In genomic region chr18:45775241-45775676, GRCh38 we compare ENCODE assay signal across 8 cellular contexts. TPM values are rescaled to one million over a fixed set of nuclear protein-coding genes. Genes with fewer than 3 reads are reported as not detected.
DNase-seq lines count a peak whose midpoint lies in the region; TF ChIP-seq lines count a peak whose summit lies in the region.

No MANE protein-coding gene starts in this region.

- peak overlapping the region; percentile 7 for H4K8ac ChIP-seq in mesendoderm (ENCODE audit: low read depth, low read length)

- no peaks in the 10 kb centered on the region for H3K27me3 ChIP-seq in HL-60 (ENCODE audit: insufficient read depth, poor library complexity, severe bottlenecking)
- H3K27me3 ChIP-seq in ectodermal cell (ENCODE audit: control insufficient read depth, insufficient read depth, low read length, poor library complexity, severe bottlenecking) = peaks cover 32% of the 10 kb centered on the region
- H3K27me3 ChIP-seq in mesendoderm (ENCODE audit: insufficient read depth, low read length, poor library complexity) = no peaks in the 10 kb centered on the region

- peak overlapping the region; percentile 65 for H3K4me2 ChIP-seq in mesendoderm (ENCODE audit: low read length)

- H3K79me2 ChIP-seq in mesendoderm (ENCODE audit: control insufficient read depth, insufficient read depth, low read length) = no peaks in the 10 kb centered on the region

- H3K56ac ChIP-seq in mesendoderm (ENCODE audit: low read length) = peak overlapping the region; percentile 97

- no peak overlapping the region for H2BK15ac ChIP-seq in mesendoderm (replicated peaks; ENCODE audit: low read depth)

- H3K36me3 ChIP-seq in ectodermal cell (ENCODE audit: control insufficient read depth, insufficient read depth, low read length) = no peaks in the 10 kb centered on the region
- no peaks in the 10 kb centered on the region for H3K36me3 ChIP-seq in mesendoderm (ENCODE audit: control insufficient read depth, insufficient read depth, low read length)

- DNase-seq in NCI-H1092 treated with DMSO at 0.1 percent for 48 hours (lab: John Stamatoyannopoulos, UW) (peak; percentile 16), NCI-H1092 (lab: John Stamatoyannopoulos, UW) (no peak), HL-60 (ENCODE audit: low read depth in 1 of 2, low spot score in 1 of 2) (peak; percentile 92 to 93), mesendoderm (peak; percentile 81), NCI-H2081 treated with DMSO at 0.1 percent for 48 hours (lab: John Stamatoyannopoulos, UW) (no peak)
- peak; percentile 79 to 81 for DNase-seq in activated CD4-positive, alpha-beta T cell treated with anti-CD3 and anti-CD28 coated beads, Interleukin-2, amount 50 U/mL, for 48 hours
- peak; percentile 4 for DNase-seq in stimulated activated CD8-positive, alpha-beta memory T cell treated with anti-CD3 and anti-CD28 coated beads, Interleukin-12 subunit alpha, Interleukin-12 subunit beta, amount 100 ng/mL, for 1 hour (ENCODE audit: low read depth)

- H3K79me1 ChIP-seq in mesendoderm (ENCODE audit: low read length) = no peaks in the 10 kb centered on the region

- peak overlapping the region; percentile 91 for H3K18ac ChIP-seq in mesendoderm (ENCODE audit: low read length)

- TF ChIP-seq CTCF in HL-60 (IDR thresholded peaks at IDR 0.05; ENCODE audit: insufficient read depth, low read length) = no peak

- H3K9ac ChIP-seq in mesendoderm (ENCODE audit: low read length) = peak overlapping the region; percentile 95

- H3K23ac ChIP-seq in mesendoderm (ENCODE audit: low read length) = no peak overlapping the region

- H2AK5ac ChIP-seq in mesendoderm (ENCODE audit: low read length) = no peak overlapping the region

- no peak overlapping the region for H2BK120ac ChIP-seq in mesendoderm (ENCODE audit: low read depth, low read length)

- H3K4ac ChIP-seq in mesendoderm (ENCODE audit: low read depth, low read length) = peak overlapping the region; percentile 20

- 34 to 40% methylated on average over 35 of the region's 35 CpGs for WGBS in ectodermal cell, 2 experiments
- WGBS in mesendoderm (ENCODE audit: extremely low coverage, insufficient coverage, low lambda C conversion rate) = no CpG with 5 or more reads among the region's 35 CpGs

- H3K27ac ChIP-seq in HL-60 (replicated peaks) = peak overlapping the region; percentile 83
- H3K27ac ChIP-seq in ectodermal cell (ENCODE audit: insufficient read depth, low read depth, low read length, poor library complexity, severe bottlenecking) = no peak overlapping the region
- H3K27ac ChIP-seq in mesendoderm (ENCODE audit: low read depth, low read length) = no peak overlapping the region

- H3K4me1 ChIP-seq in ectodermal cell (ENCODE audit: control insufficient read depth, insufficient read depth, low read length) (no peaks in the 10 kb centered on the region), mesendoderm (ENCODE audit: control insufficient read depth, low read depth, low read length) (peaks cover 2% of the 10 kb centered on the region)

- H4K5ac ChIP-seq in mesendoderm (ENCODE audit: low read length) = no peak overlapping the region

- H2BK5ac ChIP-seq in mesendoderm (ENCODE audit: low read length) = peak overlapping the region; percentile 44

- no peaks in the 10 kb centered on the region for H3K9me3 ChIP-seq in ectodermal cell (ENCODE audit: control insufficient read depth, low read length)

- H3K4me3 ChIP-seq in HL-60 (replicated peaks; ENCODE audit: insufficient read depth, low read length) (peak overlapping the region; percentile 47), ectodermal cell (ENCODE audit: insufficient read depth, low read depth, low read length) (peak overlapping the region; percentile 51), mesendoderm (ENCODE audit: low read length) (peak overlapping the region; percentile 77)

RNA-seq across cellular contexts. Expression of gene SIGLEC15, which starts 50.2 kb away (rescaled TPM):
- polyA plus RNA-seq in ectodermal cell (2013, experiment 1 of 4) = not detected
- polyA plus RNA-seq in ectodermal cell (2013, experiment 2 of 4) = not detected
- polyA plus RNA-seq in ectodermal cell (2013, experiment 3 of 4) = not detected
- not detected for polyA plus RNA-seq in ectodermal cell (2013, experiment 4 of 4)
- 0.17 TPM for polyA plus RNA-seq in mesendoderm (2013, experiment 1 of 2)
- polyA plus RNA-seq in mesendoderm (2013, experiment 2 of 2) = 0.21 TPM

RNA-seq across cellular contexts. Expression of gene SLC14A1, which starts 51.3 kb away (rescaled TPM):
- not detected for polyA plus RNA-seq in ectodermal cell (2013, experiment 1 of 4)
- polyA plus RNA-seq in ectodermal cell (2013, experiment 2 of 4) = not detected
- not detected for polyA plus RNA-seq in ectodermal cell (2013, experiment 3 of 4)
- polyA plus RNA-seq in ectodermal cell (2013, experiment 4 of 4) = not detected
- polyA plus RNA-seq in mesendoderm (2013, experiment 1 of 2) = 0.14 TPM
- 0.03 TPM for polyA plus RNA-seq in mesendoderm (2013, experiment 2 of 2)

Comparison
In these comparisons a context has a peak if more than half of its experiments do, and no peak if none do; other contexts are left out.
1. DNase-seq: peak in NCI-H1092 treated with DMSO at 0.1 percent for 48 hours (single experiment), HL-60 (2 of 2), activated CD4-positive, alpha-beta T cell treated with anti-CD3 and anti-CD28 coated beads, Interleukin-2, amount 50 U/mL, for 48 hours (2 of 2), mesendoderm (single experiment) and stimulated activated CD8-positive, alpha-beta memory T cell treated with anti-CD3 and anti-CD28 coated beads, Interleukin-12 subunit alpha, Interleukin-12 subunit beta, amount 100 ng/mL, for 1 hour (single experiment); none in NCI-H1092 (single experiment) and NCI-H2081 treated with DMSO at 0.1 percent for 48 hours (single experiment).
2. Peak in every context shown above with its lines, with median percentiles within 50 percentile points of each other: H3K4me3 ChIP-seq.